Comparison of ENCODE assay signal across 2 cellular contexts in genomic region chr1:41496080-41497055, GRCh38.
TF ChIP-seq lines count a peak whose summit lies in the region.

No MANE protein-coding gene starts in this region.

TF ChIP-seq in IMR-90, 13 proteins besides CTCF, POLR2A, EP300 and RAD21:
- peak; percentile 83 for TF ChIP-seq FOS (IDR thresholded peaks at IDR 0.05; ENCODE audit: low read depth, low read length)
- TF ChIP-seq, protein P1, sequence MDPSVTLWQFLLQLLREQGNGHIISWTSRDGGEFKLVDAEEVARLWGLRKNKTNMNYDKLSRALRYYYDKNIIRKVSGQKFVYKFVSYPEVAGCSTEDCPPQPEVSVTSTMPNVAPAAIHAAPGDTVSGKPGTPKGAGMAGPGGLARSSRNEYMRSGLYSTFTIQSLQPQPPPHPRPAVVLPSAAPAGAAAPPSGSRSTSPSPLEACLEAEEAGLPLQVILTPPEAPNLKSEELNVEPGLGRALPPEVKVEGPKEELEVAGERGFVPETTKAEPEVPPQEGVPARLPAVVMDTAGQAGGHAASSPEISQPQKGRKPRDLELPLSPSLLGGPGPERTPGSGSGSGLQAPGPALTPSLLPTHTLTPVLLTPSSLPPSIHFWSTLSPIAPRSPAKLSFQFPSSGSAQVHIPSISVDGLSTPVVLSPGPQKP (IDR thresholded peaks at IDR 0.05; ENCODE audit: borderline replicate concordance, low read depth, low read length) = no peak
- no peak for TF ChIP-seq CEBPB (IDR thresholded peaks at IDR 0.05; ENCODE audit: low read depth, low read length)
- TF ChIP-seq BHLHE40 (IDR thresholded peaks at IDR 0.05; ENCODE audit: low read depth, low read length) = peak; percentile 98
- TF ChIP-seq MXI1 (IDR thresholded peaks at IDR 0.05; ENCODE audit: borderline replicate concordance, low read depth, low read length) = no peak
- no peak for TF ChIP-seq RCOR1 (IDR thresholded peaks at IDR 0.05; ENCODE audit: insufficient replicate concordance, low read length)
- 0 out of 2 replicates have a peak, but pooled peaks have one; percentile 3 for TF ChIP-seq NFE2L2 (IDR thresholded peaks at IDR 0.05; ENCODE audit: low read depth, low read length)
- TF ChIP-seq MAZ (IDR thresholded peaks at IDR 0.05; ENCODE audit: borderline replicate concordance, low read depth, low read length) = peak; percentile 58; the same call in 1 of the 2 replicates
- TF ChIP-seq, protein P2, sequence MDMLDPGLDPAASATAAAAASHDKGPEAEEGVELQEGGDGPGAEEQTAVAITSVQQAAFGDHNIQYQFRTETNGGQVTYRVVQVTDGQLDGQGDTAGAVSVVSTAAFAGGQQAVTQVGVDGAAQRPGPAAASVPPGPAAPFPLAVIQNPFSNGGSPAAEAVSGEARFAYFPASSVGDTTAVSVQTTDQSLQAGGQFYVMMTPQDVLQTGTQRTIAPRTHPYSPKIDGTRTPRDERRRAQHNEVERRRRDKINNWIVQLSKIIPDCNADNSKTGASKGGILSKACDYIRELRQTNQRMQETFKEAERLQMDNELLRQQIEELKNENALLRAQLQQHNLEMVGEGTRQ (IDR thresholded peaks at IDR 0.05; ENCODE audit: low read depth, low read length) = peak; percentile 52; the same call in 1 of the 2 replicates
- TF ChIP-seq MAFK (IDR thresholded peaks at IDR 0.05; ENCODE audit: low read depth, low read length) = no peak
- no peak for TF ChIP-seq CHD1 (IDR thresholded peaks at IDR 0.05; ENCODE audit: low read depth, low read length)
- TF ChIP-seq RFX5 (IDR thresholded peaks at IDR 0.05; ENCODE audit: low read depth, low read length) = no peak
- no peak for TF ChIP-seq SMC3 (IDR thresholded peaks at IDR 0.05; ENCODE audit: low read depth, low read length)

TF ChIP-seq in SK-N-SH, 30 proteins besides CTCF, POLR2A, EP300 and RAD21:
- TF ChIP-seq, protein P3, sequence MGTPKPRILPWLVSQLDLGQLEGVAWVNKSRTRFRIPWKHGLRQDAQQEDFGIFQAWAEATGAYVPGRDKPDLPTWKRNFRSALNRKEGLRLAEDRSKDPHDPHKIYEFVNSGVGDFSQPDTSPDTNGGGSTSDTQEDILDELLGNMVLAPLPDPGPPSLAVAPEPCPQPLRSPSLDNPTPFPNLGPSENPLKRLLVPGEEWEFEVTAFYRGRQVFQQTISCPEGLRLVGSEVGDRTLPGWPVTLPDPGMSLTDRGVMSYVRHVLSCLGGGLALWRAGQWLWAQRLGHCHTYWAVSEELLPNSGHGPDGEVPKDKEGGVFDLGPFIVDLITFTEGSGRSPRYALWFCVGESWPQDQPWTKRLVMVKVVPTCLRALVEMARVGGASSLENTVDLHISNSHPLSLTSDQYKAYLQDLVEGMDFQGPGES (IDR thresholded peaks at IDR 0.05; ENCODE audit: low read depth, low read length) = no peak
- TF ChIP-seq YY1 (IDR thresholded peaks at IDR 0.05; ENCODE audit: low read depth) (no peak), TCF12 (IDR thresholded peaks at IDR 0.05) (no peak), FOSL2 (IDR thresholded peaks at IDR 0.05; ENCODE audit: borderline replicate concordance, low read depth) (no peak), REST (IDR thresholded peaks at IDR 0.05; ENCODE audit: low read depth, low read length) (no peak), RXRA (IDR thresholded peaks at IDR 0.05; ENCODE audit: borderline replicate concordance, low read depth) (no peak), MAX (IDR thresholded peaks at IDR 0.05; ENCODE audit: low read depth) (no peak), FOXM1 (IDR thresholded peaks at IDR 0.05; ENCODE audit: low read depth) (no peak)
- TF ChIP-seq, protein P4, sequence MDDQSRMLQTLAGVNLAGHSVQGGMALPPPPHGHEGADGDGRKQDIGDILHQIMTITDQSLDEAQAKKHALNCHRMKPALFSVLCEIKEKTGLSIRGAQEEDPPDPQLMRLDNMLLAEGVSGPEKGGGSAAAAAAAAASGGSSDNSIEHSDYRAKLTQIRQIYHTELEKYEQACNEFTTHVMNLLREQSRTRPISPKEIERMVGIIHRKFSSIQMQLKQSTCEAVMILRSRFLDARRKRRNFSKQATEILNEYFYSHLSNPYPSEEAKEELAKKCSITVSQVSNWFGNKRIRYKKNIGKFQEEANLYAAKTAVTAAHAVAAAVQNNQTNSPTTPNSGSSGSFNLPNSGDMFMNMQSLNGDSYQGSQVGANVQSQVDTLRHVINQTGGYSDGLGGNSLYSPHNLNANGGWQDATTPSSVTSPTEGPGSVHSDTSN (IDR thresholded peaks at IDR 0.05) = no peak
